23 cellular contexts compared by ENCODE assay signal in genomic region chr1:24568475-24568874, GRCh38. TPM values are rescaled to one million over a fixed set of nuclear protein-coding genes. Genes with fewer than 3 reads are reported as not detected.
DNase-seq lines count a peak whose midpoint lies in the region; ATAC-seq and TF ChIP-seq lines count a peak whose summit lies in the region.
"Had no signal": no experiment of that assay in that cellular context is flagged by ENCODE, and none has a peak within 500 bp of the region (broad histone marks: within the 10 kb centered on the region; RNA-seq: fewer than 3 reads in every experiment).

No MANE protein-coding gene starts in this region.

- BruUV-seq in Panc1 (replicated peaks; lab: Mats Ljungman, UMichigan) = no TSS peak

- H3K36me3 ChIP-seq in BLaER1 (no peaks in the 10 kb centered on the region), Panc1 (ENCODE audit: control insufficient read depth, insufficient read depth, low read length) (no peaks in the 10 kb centered on the region), liver (ENCODE audit: control insufficient read depth in 4 of 4, insufficient read depth in 3 of 4, low read depth in 1 of 4, low read length in 3 of 4) (no peaks in the 10 kb centered on the region)
- H3K36me3 ChIP-seq: brain microvascular endothelial cell, esophagus muscularis mucosa, HAP-1, left ventricle myocardium inferior, Peyer's patch, suprapubic skin had no signal

- ATAC-seq in Panc1 (no peak), HG03457 (IDR thresholded peaks at IDR 0.05; ENCODE audit: unreplicated experiment) (no peak), HG03571 (IDR thresholded peaks at IDR 0.05; ENCODE audit: unreplicated experiment) (no peak)
- ATAC-seq in effector memory CD8-positive, alpha-beta T cell (replicated peaks) = no peak
- ATAC-seq: activated CD4-positive, alpha-beta T cell treated with anti-CD3 and anti-CD28 coated beads for 36 hours had no signal

- POLR2A ChIA-PET in Panc1 (lab: Charles Lee) = no interaction called here

- intact Hi-C loops in Panc1 (cut with micrococcal nuclease; ENCODE audit: unreplicated experiment) = no loop called here

- no peaks in the 10 kb centered on the region for H3K36me3 Mint-ChIP-seq in progenitor cell of endocrine pancreas (ENCODE audit: insufficient read depth)
- peaks cover 3% of the 10 kb centered on the region for H3K36me3 Mint-ChIP-seq in effector memory CD8-positive, alpha-beta T cell (ENCODE audit: insufficient read depth)
- H3K36me3 Mint-ChIP-seq in activated T-cell treated with anti-CD3 and anti-CD28 coated beads, Interleukin-2, amount 50 U/mL, for 24 hours (ENCODE audit: low read depth) = no peaks in the 10 kb centered on the region
- H3K36me3 Mint-ChIP-seq: CD14-positive monocyte had no signal

- no peaks in the 10 kb centered on the region for H3K27me3 ChIP-seq in BLaER1
- no peaks in the 10 kb centered on the region for H3K27me3 ChIP-seq in Panc1 (ENCODE audit: control insufficient read depth, insufficient read depth, low read length)
- H3K27me3 ChIP-seq in liver (ENCODE audit: control insufficient read depth in 4 of 4, insufficient read depth in 4 of 4, low read length in 3 of 4) = no peaks in the 10 kb centered on the region
- H3K27me3 ChIP-seq: brain microvascular endothelial cell, Peyer's patch, suprapubic skin had no signal

- H3K27ac Mint-ChIP-seq in progenitor cell of endocrine pancreas = peak overlapping the region; percentile 35
- no peak overlapping the region for H3K27ac Mint-ChIP-seq in effector memory CD8-positive, alpha-beta T cell
- no peak overlapping the region for H3K27ac Mint-ChIP-seq in activated T-cell treated with anti-CD3 and anti-CD28 coated beads, Interleukin-2, amount 50 U/mL, for 24 hours
- H3K27ac Mint-ChIP-seq: activated CD4-positive, alpha-beta T cell treated with anti-CD3 and anti-CD28 coated beads for 36 hours; CD14-positive monocyte had no signal

- DNase-seq in Panc1 (ENCODE audit: low read depth, low spot score) (no peak), progenitor cell of endocrine pancreas (ENCODE audit: low spot score, unreplicated experiment) (no peak)
- DNase-seq in effector memory CD8-positive, alpha-beta T cell = no peak
- DNase-seq in activated T-cell treated with anti-CD3 and anti-CD28 coated beads, Interleukin-2, amount 50 U/mL, for 24 hours = no peak
- DNase-seq: ACHN; activated CD8-positive, alpha-beta memory T cell treated with anti-CD3 and anti-CD28 coated beads for 24 hours; activated gamma-delta T cell treated with Interleukin-2 at 50 U/mL for 16 hours; activated T-cell treated with anti-CD3 and anti-CD28 coated beads, Interleukin-2, amount 50 U/mL, for 1 hour; brain microvascular endothelial cell; effector memory CD4-positive, alpha-beta T cell; left ventricle myocardium inferior had no signal

- no peak overlapping the region for H3K4me3 Mint-ChIP-seq in progenitor cell of endocrine pancreas (ENCODE audit: low read depth)
- H3K4me3 Mint-ChIP-seq in effector memory CD8-positive, alpha-beta T cell = no peak overlapping the region
- no peak overlapping the region for H3K4me3 Mint-ChIP-seq in activated T-cell treated with anti-CD3 and anti-CD28 coated beads, Interleukin-2, amount 50 U/mL, for 24 hours
- H3K4me3 Mint-ChIP-seq: activated CD4-positive, alpha-beta T cell treated with anti-CD3 and anti-CD28 coated beads for 36 hours; CD14-positive monocyte had no signal

- H3K4me1 ChIP-seq in BLaER1 = peaks cover 39% of the 10 kb centered on the region
- H3K4me1 ChIP-seq in Panc1 (ENCODE audit: control insufficient read depth, insufficient read depth, low read length) = peaks cover 10% of the 10 kb centered on the region
- peaks cover 3 to 28% (median 20%) of the 10 kb centered on the region in 4 donors for H3K4me1 ChIP-seq in liver (ENCODE audit: control insufficient read depth in 4 of 4, insufficient read depth in 4 of 4, low read length in 3 of 4)
- H3K4me1 ChIP-seq: esophagus muscularis mucosa, HAP-1 had no signal

- H3K4me2 ChIP-seq in BLaER1 = peak overlapping the region; percentile 32

- H4K20me1 ChIP-seq in BLaER1 = no peaks in the 10 kb centered on the region

- H3K27ac ChIP-seq in BLaER1 (no peak overlapping the region), Panc1 (ENCODE audit: low read length) (0 out of 2 replicates have a peak overlapping the region, but pooled peaks have one; percentile 27), liver (ENCODE audit: low read depth in 1 of 2, low read length in 2 of 2) (peak overlapping the region; percentile 42 to 62)
- H3K27ac ChIP-seq: brain microvascular endothelial cell, esophagus muscularis mucosa, skin epidermis, suprapubic skin had no signal

- H3K4me3 ChIP-seq in BLaER1 (no peak overlapping the region), Panc1 (ENCODE audit: low read depth in 2 of 2, low read length in 2 of 2) (no peak overlapping the region), liver (ENCODE audit: low read depth in 1 of 3, low read length in 3 of 3) (no peak overlapping the region)
- H3K4me3 ChIP-seq: esophagus muscularis mucosa, HAP-1, left ventricle myocardium inferior, skin epidermis, suprapubic skin had no signal

- no peak for TF ChIP-seq CTCF in Panc1 (IDR thresholded peaks at IDR 0.05)
- no peak for TF ChIP-seq CTCF in liver (IDR thresholded peaks at IDR 0.05; ENCODE audit: low read depth, low read length, missing input control)
- no peak for TF ChIP-seq CTCF in progenitor cell of endocrine pancreas (IDR thresholded peaks at IDR 0.05; ENCODE audit: unreplicated experiment)

- in situ Hi-C loops in Panc1 (cut with HindIII; ENCODE audit: low pct_unique_long_range_greater_than_20kb, low sequenced_read_pairs) = no loop called here

- 75% methylated on average over 2 of the region's 2 CpGs for WGBS in liver

- no peaks in the 10 kb centered on the region for H3K9me3 Mint-ChIP-seq in progenitor cell of endocrine pancreas (ENCODE audit: low read depth)
- no peaks in the 10 kb centered on the region for H3K9me3 Mint-ChIP-seq in effector memory CD8-positive, alpha-beta T cell
- no peaks in the 10 kb centered on the region for H3K9me3 Mint-ChIP-seq in activated T-cell treated with anti-CD3 and anti-CD28 coated beads, Interleukin-2, amount 50 U/mL, for 24 hours

- CTCF ChIA-PET in Panc1 (lab: Charles Lee) = interaction anchor here (1.1 kb wide), 1 partner anchor 19 kb away, joined by 6 read pairs; no protein-coding TSS in a partner anchor

- TF ChIP-seq RAD21 in liver (IDR thresholded peaks at IDR 0.05) = no peak

- H3K9me3 ChIP-seq in BLaER1 (no peaks in the 10 kb centered on the region), Panc1 (ENCODE audit: control insufficient read depth, insufficient read depth, low read depth, low read length) (no peaks in the 10 kb centered on the region), liver (ENCODE audit: control insufficient read depth in 4 of 4, low read length in 3 of 4) (no peaks in the 10 kb centered on the region)
- H3K9me3 ChIP-seq: esophagus muscularis mucosa, HAP-1, left ventricle myocardium inferior, Peyer's patch, suprapubic skin had no signal

- H3K4me1 Mint-ChIP-seq in progenitor cell of endocrine pancreas (ENCODE audit: low read depth) = peaks cover 7% of the 10 kb centered on the region
- H3K4me1 Mint-ChIP-seq in effector memory CD8-positive, alpha-beta T cell (ENCODE audit: low read depth in 2 of 2) = peaks cover 8% of the 10 kb centered on the region in 2 donors
- H3K4me1 Mint-ChIP-seq in activated T-cell treated with anti-CD3 and anti-CD28 coated beads, Interleukin-2, amount 50 U/mL, for 24 hours (ENCODE audit: low read depth) = peaks cover 13% of the 10 kb centered on the region

- peaks cover 11% of the 10 kb centered on the region for H3K27me3 Mint-ChIP-seq in progenitor cell of endocrine pancreas
- peaks cover 6 to 9% of the 10 kb centered on the region in 2 donors for H3K27me3 Mint-ChIP-seq in effector memory CD8-positive, alpha-beta T cell
- H3K27me3 Mint-ChIP-seq in activated T-cell treated with anti-CD3 and anti-CD28 coated beads, Interleukin-2, amount 50 U/mL, for 24 hours = peaks cover 2% of the 10 kb centered on the region
- H3K27me3 Mint-ChIP-seq: activated CD4-positive, alpha-beta T cell treated with anti-CD3 and anti-CD28 coated beads for 36 hours had no signal

- H3K9ac ChIP-seq in BLaER1 (no peak overlapping the region), liver (ENCODE audit: low read depth in 1 of 2, low read length in 2 of 2) (peak overlapping the region in 1 of 2 donors; percentile 78)

TF ChIP-seq in liver, 16 proteins besides CTCF, POLR2A, EP300 and RAD21:
- TF ChIP-seq YY1 (IDR thresholded peaks at IDR 0.05) (no peak), JUND (IDR thresholded peaks at IDR 0.05) (no peak), SP1 (IDR thresholded peaks at IDR 0.05) (no peak), HNF4G (IDR thresholded peaks at IDR 0.05) (no peak), TAF1 (conservative IDR thresholded peaks at IDR 0.05) (no peak), EGR1 (IDR thresholded peaks at IDR 0.05; ENCODE audit: low read depth in 2 of 2) (no peak)

RNA-seq across cellular contexts. Expression of gene NCMAP, which starts 12.6 kb away (rescaled TPM):
- total RNA-seq in Panc1 (2021; ENCODE audit: unreplicated experiment) (0.33 TPM), liver (1 to 10 TPM in 1 of 2 donors, under 1 TPM in 1; 0.67 to 4.8 TPM), progenitor cell of endocrine pancreas (1.3 and 1.7 TPM in 2 replicates)
- 0.25 TPM for polyA plus RNA-seq in Panc1 (2012; ENCODE audit: insufficient read length)
- under 1 TPM; 0.31 to 0.56 TPM for polyA plus RNA-seq in liver
- total RNA-seq: M059J had no signal
- polyA plus RNA-seq: CD14-positive monocyte had no signal
